Comparison of ENCODE assay signal across 5 cellular contexts in the genomic region with DNA sequence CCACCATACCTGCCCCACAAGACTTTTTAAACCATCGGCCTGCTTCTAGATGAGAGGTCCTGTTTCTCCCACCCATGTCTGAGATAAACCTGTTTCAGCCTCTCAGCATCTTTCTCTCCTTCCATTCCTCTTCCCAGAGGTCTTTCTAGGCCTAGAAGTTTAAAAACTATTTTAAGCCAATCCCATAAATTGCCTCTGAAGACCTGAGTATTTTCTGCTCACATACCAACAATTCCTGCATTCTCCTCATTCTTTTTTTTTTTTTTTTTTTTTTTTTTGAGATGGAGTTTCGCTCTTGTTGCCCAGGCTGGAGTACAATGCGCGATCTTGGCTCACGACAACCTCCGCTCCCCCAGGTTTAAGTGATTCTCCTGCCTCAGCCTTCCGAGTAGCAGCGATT.
"Had no signal": no experiment of that assay in that cellular context is flagged by ENCODE, and none has a peak within 500 bp of the region (broad histone marks: within the 10 kb centered on the region; RNA-seq: fewer than 3 reads in every experiment).

No MANE protein-coding gene starts in this region.

- ATAC-seq: K562 had no signal

- H3K4me3 ChIP-seq: GM23248, K562 had no signal

- H3K27ac ChIP-seq: GM23248 had no signal

- DNase-seq: GM23248, H9, HCEC 1CT, IMR-90 had no signal

- H3K4me3 Mint-ChIP-seq: H9 had no signal

- H3K4me1 Mint-ChIP-seq: H9 had no signal

- H2AFZ ChIP-seq: GM23248 had no signal

- H3K9ac ChIP-seq: GM23248 had no signal
